In genomic region chr5:1034421-1034905, GRCh38 we compare ENCODE assay signal across 24 cellular contexts. TPM values are rescaled to one million over a fixed set of nuclear protein-coding genes. Genes with fewer than 3 reads are reported as not detected.
DNase-seq lines count a peak whose midpoint lies in the region; ATAC-seq, FAIRE-seq and TF ChIP-seq lines count a peak whose summit lies in the region.
"Had no signal": no experiment of that assay in that cellular context is flagged by ENCODE, and none has a peak within 500 bp of the region (broad histone marks: within the 10 kb centered on the region; RNA-seq: fewer than 3 reads in every experiment).

No MANE protein-coding gene starts in this region.

- no peaks in the 10 kb centered on the region for H3K79me2 ChIP-seq in osteoblast (ENCODE audit: insufficient read depth, low read length)

- H3K27me3 ChIP-seq in osteoblast (ENCODE audit: insufficient read depth, low read length) = no peaks in the 10 kb centered on the region

- no peak for TF ChIP-seq POLR2A in GM12892 (IDR thresholded peaks at IDR 0.05; ENCODE audit: low read depth, low read length)

- H3K36me3 ChIP-seq in kidney (ENCODE audit: control insufficient read depth in 1 of 2, insufficient read depth in 2 of 2, low read length in 2 of 2) = no peaks in the 10 kb centered on the region
- no peaks in the 10 kb centered on the region for H3K36me3 ChIP-seq in osteoblast (ENCODE audit: insufficient read depth, low read length)
- H3K36me3 ChIP-seq: SJSA1 had no signal

- H3K4me1 ChIP-seq in kidney (ENCODE audit: control insufficient read depth in 1 of 2, insufficient read depth in 1 of 2, low read depth in 1 of 2, low read length in 2 of 2) = no peaks in the 10 kb centered on the region
- no peaks in the 10 kb centered on the region for H3K4me1 ChIP-seq in osteoblast (ENCODE audit: insufficient read depth, low read length)
- H3K4me1 ChIP-seq: SJSA1 had no signal

- H3K4me1 Mint-ChIP-seq in activated T-cell treated with anti-CD3 and anti-CD28 coated beads, Interleukin-2, amount 50 U/mL, for 4 hours (ENCODE audit: low read depth) = no peaks in the 10 kb centered on the region

- H2AFZ ChIP-seq in osteoblast (ENCODE audit: low read length) = no peak overlapping the region

- H3K9me3 ChIP-seq in kidney (ENCODE audit: control insufficient read depth in 1 of 2, low read length in 2 of 2) (no peaks in the 10 kb centered on the region), osteoblast (ENCODE audit: low read depth, low read length) (no peaks in the 10 kb centered on the region)

- H3K9ac ChIP-seq in kidney (ENCODE audit: low read length in 2 of 2) = no peak overlapping the region
- H3K9ac ChIP-seq: KMS-11 had no signal

- TF ChIP-seq CTCF in kidney (IDR thresholded peaks at IDR 0.05; ENCODE audit: borderline replicate concordance, extremely low read depth, insufficient read depth) = no peak
- TF ChIP-seq CTCF in osteoblast (IDR thresholded peaks at IDR 0.05; ENCODE audit: extremely low read depth, low read depth, low read length) = no peak

- H4K20me1 ChIP-seq in osteoblast (ENCODE audit: insufficient read depth, low read length) = no peaks in the 10 kb centered on the region

- intact Hi-C loops in Right ventricle myocardium superior (cut with DNase I) (no loop called here), cardiac septum (cut with DNase I) (no loop called here), kidney (cut with DNase I) (no loop called here)

- ATAC-seq in Right ventricle myocardium superior (ENCODE audit: poor library complexity) = no peak
- no peak for ATAC-seq in activated T-cell treated with anti-CD3 and anti-CD28 coated beads, Interleukin-2, amount 50 U/mL, for 4 hours
- no peak for ATAC-seq in GM18502 (IDR thresholded peaks at IDR 0.05; ENCODE audit: poor library complexity, unreplicated experiment)
- ATAC-seq: HCT116, PC-3 had no signal

- no peaks in the 10 kb centered on the region for H3K36me3 Mint-ChIP-seq in activated T-cell treated with anti-CD3 and anti-CD28 coated beads, Interleukin-2, amount 50 U/mL, for 4 hours (ENCODE audit: insufficient read depth)
- H3K36me3 Mint-ChIP-seq: CD4-positive, CD25-positive, alpha-beta regulatory T cell had no signal

- peaks cover 7% of the 10 kb centered on the region for H3K27me3 Mint-ChIP-seq in activated T-cell treated with anti-CD3 and anti-CD28 coated beads, Interleukin-2, amount 50 U/mL, for 4 hours (ENCODE audit: low read depth)
- H3K27me3 Mint-ChIP-seq: CD4-positive, CD25-positive, alpha-beta regulatory T cell had no signal

- H3K4me3 Mint-ChIP-seq in activated T-cell treated with anti-CD3 and anti-CD28 coated beads, Interleukin-2, amount 50 U/mL, for 4 hours = no peak overlapping the region
- H3K4me3 Mint-ChIP-seq: CD4-positive, CD25-positive, alpha-beta regulatory T cell; IgD-negative memory B cell had no signal

- no peak overlapping the region for H3K4me3 ChIP-seq in kidney (ENCODE audit: low read length in 2 of 2)
- H3K4me3 ChIP-seq in osteoblast (ENCODE audit: insufficient read depth, low read length) = no peak overlapping the region
- H3K4me3 ChIP-seq: SJSA1 had no signal

- DNase-seq in Right ventricle myocardium superior (peak; percentile 33), cardiac septum (ENCODE audit: low spot score) (no peak), GM12892 (ENCODE audit: insufficient read length) (peak; percentile 5), kidney (peak; percentile 49), osteoblast (ENCODE audit: insufficient read length, low spot score, missing footprints) (peak; percentile 67)
- DNase-seq in activated CD8-positive, alpha-beta memory T cell treated with anti-CD3 and anti-CD28 coated beads for 24 hours = no peak
- no peak for DNase-seq in activated T-cell treated with anti-CD3 and anti-CD28 coated beads, Interleukin-2, amount 50 U/mL, for 4 hours
- DNase-seq: ACHN; CD4-positive, CD25-positive, alpha-beta regulatory T cell; GOT3; MM.1S; NCI-H2029; NCI-H446 treated with DMSO at 0.1 percent for 48 hours; NCI-H526; NCI-H82; NK-92 treated with Interleukin-12 subunit alpha and Interleukin-12 subunit beta, amount 100 ng/mL, for 24 hours; PC-3 had no signal

- no peaks in the 10 kb centered on the region for H3K9me3 Mint-ChIP-seq in activated T-cell treated with anti-CD3 and anti-CD28 coated beads, Interleukin-2, amount 50 U/mL, for 4 hours
- H3K9me3 Mint-ChIP-seq: CD4-positive, CD25-positive, alpha-beta regulatory T cell; IgD-negative memory B cell had no signal

- H3K27ac ChIP-seq in kidney (ENCODE audit: low read depth in 2 of 2, low read length in 2 of 2) (no peak overlapping the region), osteoblast (ENCODE audit: low read depth, low read length) (no peak overlapping the region)
- H3K27ac ChIP-seq: KMS-11, SJSA1 had no signal

- H3K4me2 ChIP-seq in osteoblast (ENCODE audit: insufficient read depth, low read length) = no peak overlapping the region
- H3K4me2 ChIP-seq: KMS-11 had no signal

- FAIRE-seq in GM12892 (lab: Jason Lieb, UNC) = no peak
- no peak for FAIRE-seq in kidney (lab: Jason Lieb, UNC)
- FAIRE-seq: G401.6 had no signal

RNA-seq across cellular contexts. Expression of gene NKD2, which starts 25.9 kb away (rescaled TPM):
- 2.8 TPM for total RNA-seq in Right ventricle myocardium superior
- total RNA-seq in cardiac septum = 3.6 TPM
- 0.76 TPM for polyA plus RNA-seq in GM12892 (2012; ENCODE audit: missing spikeins)
- total RNA-seq in kidney = 14.1 TPM
- 7.9 TPM for polyA plus RNA-seq in kidney (ENCODE audit: insufficient read depth, low read depth, low replicate concordance)
- under 0.01 TPM in 1 of 2 replicates, not detected in the other for total RNA-seq in osteoblast
- under 1 TPM; 0.54 to 0.94 (median 0.58) TPM for total RNA-seq in activated T-cell treated with anti-CD3 and anti-CD28 coated beads, Interleukin-2, amount 50 U/mL, for 4 hours
- total RNA-seq: CD4-positive, CD25-positive, alpha-beta regulatory T cell had no signal
- polyA plus RNA-seq: BJ; CD4-positive, CD25-positive, alpha-beta regulatory T cell; IgD-negative memory B cell had no signal

Comparison
In these comparisons a context has a peak if more than half of its experiments do, and no peak if none do; other contexts are left out.
1. DNase-seq: peak in Right ventricle myocardium superior (single experiment), GM12892 (single experiment), kidney (single experiment) and osteoblast (single experiment); none in cardiac septum (single experiment), activated CD8-positive, alpha-beta memory T cell treated with anti-CD3 and anti-CD28 coated beads for 24 hours (single experiment) and activated T-cell treated with anti-CD3 and anti-CD28 coated beads, Interleukin-2, amount 50 U/mL, for 4 hours (single experiment).